In the genomic region with DNA sequence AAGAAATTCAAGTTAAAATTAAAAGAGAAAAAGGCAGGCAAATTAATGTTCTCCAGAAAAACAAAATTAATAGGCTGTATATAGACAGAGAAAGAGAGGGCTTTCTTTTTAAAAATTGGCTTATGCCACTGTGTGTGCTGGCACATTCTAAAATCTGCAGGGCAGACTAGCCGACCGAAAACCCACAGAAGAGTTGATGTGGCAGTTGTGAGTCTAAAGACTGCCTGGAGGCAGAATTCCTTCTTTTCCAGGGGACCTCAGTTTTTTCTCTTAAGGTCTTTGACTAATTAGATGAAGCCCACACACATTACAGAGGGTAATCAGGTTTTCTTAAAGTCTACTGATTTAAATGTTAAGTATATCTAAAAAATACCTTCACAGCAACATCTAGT, we compare ENCODE assay signal across 22 cellular contexts.
A peak's percentile ranks its signal among the peaks of the same experiment; 100 is the strongest.
DNase-seq lines count a peak whose midpoint lies in the region; ATAC-seq, FAIRE-seq and TF ChIP-seq lines count a peak whose summit lies in the region.
"Had no signal": no experiment of that assay in that cellular context is flagged by ENCODE, and none has a peak within 500 bp of the region (broad histone marks: within the 10 kb centered on the region; RNA-seq: fewer than 3 reads in every experiment).

No MANE protein-coding gene starts in this region.

- ATAC-seq in gastroesophageal sphincter (peak; percentile 34), GM21529 (IDR thresholded peaks at IDR 0.05; ENCODE audit: unreplicated experiment) (no peak)
- ATAC-seq: natural killer cell treated with Interleukin-12 subunit alpha and Interleukin-12 subunit beta and Interleukin-15 and Interleukin-18, amount 100 ng/mL, for 72 hours; psoas muscle; stimulated activated memory B cell treated with anti-CD40 and anti-IgM and Interleukin-4, amounts not matched to agents 10 μg/mL and 1 μg/mL and 100 μg/mL, for 72 hours had no signal

- 33 to 77% methylated on average over 2 of the region's 2 CpGs for WGBS in gastroesophageal sphincter (ENCODE audit: low coverage in 1 of 2), 2 donors

- CTCF ChIA-PET in Caco-2 (lab: Charles Lee) = no interaction called here

- no peaks in the 10 kb centered on the region for H3K79me2 ChIP-seq in parathyroid adenoma

- peaks cover 8% of the 10 kb centered on the region for H3K4me1 Mint-ChIP-seq in Caco-2 (ENCODE audit: low read depth, unreplicated experiment)
- H3K4me1 Mint-ChIP-seq: stimulated activated memory B cell treated with anti-CD40 and anti-IgM and Interleukin-4, amounts not matched to agents 10 μg/mL and 1 μg/mL and 100 μg/mL, for 72 hours had no signal

- no peaks in the 10 kb centered on the region for H3K36me3 ChIP-seq in Caco-2 (ENCODE audit: control insufficient read depth, insufficient read depth, low read length)
- no peaks in the 10 kb centered on the region for H3K36me3 ChIP-seq in SJSA1
- no peaks in the 10 kb centered on the region for H3K36me3 ChIP-seq in gastroesophageal sphincter
- no peaks in the 10 kb centered on the region for H3K36me3 ChIP-seq in parathyroid adenoma (ENCODE audit: control insufficient read depth, insufficient read depth, low read length)
- H3K36me3 ChIP-seq in WERI-Rb-1 = no peaks in the 10 kb centered on the region
- H3K36me3 ChIP-seq: HAP-1 had no signal

- no peak overlapping the region for H3K4me2 ChIP-seq in parathyroid adenoma (ENCODE audit: low read length)

- no peaks in the 10 kb centered on the region for H3K9me3 Mint-ChIP-seq in Caco-2 (ENCODE audit: unreplicated experiment)
- H3K9me3 Mint-ChIP-seq: activated naive CD4-positive, alpha-beta T cell treated with anti-CD3 and anti-CD28 coated beads for 36 hours; CD4-positive, alpha-beta T cell; natural killer cell treated with Interleukin-12 subunit alpha and Interleukin-12 subunit beta and Interleukin-15 and Interleukin-18, amount 100 ng/mL, for 72 hours; stimulated activated memory B cell treated with anti-CD40 and anti-IgM and Interleukin-4, amounts not matched to agents 10 μg/mL and 1 μg/mL and 100 μg/mL, for 72 hours had no signal

- no peak for FAIRE-seq in urothelium cell line (lab: Jason Lieb, UNC)

- H3K4me3 ChIP-seq in Caco-2 (ENCODE audit: low read depth, low read length) = no peak overlapping the region
- H3K4me3 ChIP-seq in SJSA1 = no peak overlapping the region
- no peak overlapping the region for H3K4me3 ChIP-seq in gastroesophageal sphincter
- no peak overlapping the region for H3K4me3 ChIP-seq in parathyroid adenoma (ENCODE audit: low read depth, low read length)
- no peak overlapping the region for H3K4me3 ChIP-seq in WERI-Rb-1 (ENCODE audit: low read depth, low read length)
- H3K4me3 ChIP-seq: body of pancreas, HAP-1, psoas muscle had no signal

- no peak overlapping the region for H3K9ac ChIP-seq in parathyroid adenoma

- BruUV-seq in Caco-2 (replicated peaks; lab: Mats Ljungman, UMichigan) = no TSS peak

- peak overlapping the region; percentile 53 for H2AFZ ChIP-seq in parathyroid adenoma

- H3K27ac Mint-ChIP-seq in Caco-2 (ENCODE audit: unreplicated experiment) = peak overlapping the region; percentile 24
- H3K27ac Mint-ChIP-seq: activated naive CD4-positive, alpha-beta T cell treated with anti-CD3 and anti-CD28 coated beads for 36 hours; CD4-positive, alpha-beta T cell; natural killer cell treated with Interleukin-12 subunit alpha and Interleukin-12 subunit beta and Interleukin-15 and Interleukin-18, amount 100 ng/mL, for 72 hours; stimulated activated memory B cell treated with anti-CD40 and anti-IgM and Interleukin-4, amounts not matched to agents 10 μg/mL and 1 μg/mL and 100 μg/mL, for 72 hours had no signal

- H3K36me3 Mint-ChIP-seq in Caco-2 (ENCODE audit: insufficient read depth, unreplicated experiment) = no peaks in the 10 kb centered on the region
- H3K36me3 Mint-ChIP-seq: natural killer cell treated with Interleukin-12 subunit alpha and Interleukin-12 subunit beta and Interleukin-15 and Interleukin-18, amount 100 ng/mL, for 72 hours; stimulated activated memory B cell treated with anti-CD40 and anti-IgM and Interleukin-4, amounts not matched to agents 10 μg/mL and 1 μg/mL and 100 μg/mL, for 72 hours had no signal

- intact Hi-C loops in Caco-2 (cut with micrococcal nuclease; ENCODE audit: unreplicated experiment) = no loop called here

- H3K27me3 Mint-ChIP-seq in Caco-2 (ENCODE audit: insufficient read depth, unreplicated experiment) = no peaks in the 10 kb centered on the region
- H3K27me3 Mint-ChIP-seq: CD4-positive, alpha-beta T cell; natural killer cell treated with Interleukin-12 subunit alpha and Interleukin-12 subunit beta and Interleukin-15 and Interleukin-18, amount 100 ng/mL, for 72 hours; stimulated activated memory B cell treated with anti-CD40 and anti-IgM and Interleukin-4, amounts not matched to agents 10 μg/mL and 1 μg/mL and 100 μg/mL, for 72 hours had no signal

- POLR2A ChIA-PET in Caco-2 (lab: Charles Lee) = no interaction called here

- H3K4me3 Mint-ChIP-seq in Caco-2 (ENCODE audit: unreplicated experiment) = no peak overlapping the region
- H3K4me3 Mint-ChIP-seq: activated naive CD4-positive, alpha-beta T cell treated with anti-CD3 and anti-CD28 coated beads for 36 hours; CD4-positive, alpha-beta T cell; natural killer cell treated with Interleukin-12 subunit alpha and Interleukin-12 subunit beta and Interleukin-15 and Interleukin-18, amount 100 ng/mL, for 72 hours; stimulated activated memory B cell treated with anti-CD40 and anti-IgM and Interleukin-4, amounts not matched to agents 10 μg/mL and 1 μg/mL and 100 μg/mL, for 72 hours had no signal

- DNase-seq in Caco-2 = no peak
- peak in 1 of 2 experiments; percentile 59 for DNase-seq in SJSA1 (ENCODE audit: low read depth in 1 of 2, low spot score in 2 of 2)
- no peak for DNase-seq in WERI-Rb-1
- no peak for DNase-seq in urothelium cell line (ENCODE audit: low spot score)
- no peak for DNase-seq in inferior parietal cortex (ENCODE audit: extremely low spot score)
- DNase-seq: activated CD4-positive, alpha-beta T cell treated with anti-CD3 and anti-CD28 coated beads, Interleukin-2, amount 50 U/mL, for 48 hours; activated naive CD4-positive, alpha-beta T cell treated with anti-CD3 and anti-CD28 coated beads for 36 hours; body of pancreas; CD4-positive, alpha-beta T cell; cortex of kidney; DND-41; NCI-H1092; NCI-H2081 treated with DMSO at 0.1 percent for 48 hours; NCI-H510A; psoas muscle; Right ventricle myocardium superior had no signal

- H3K27me3 ChIP-seq in Caco-2 (replicated peaks; ENCODE audit: control insufficient read depth, insufficient read depth, low read length) (no peaks in the 10 kb centered on the region), SJSA1 (replicated peaks) (no peaks in the 10 kb centered on the region), gastroesophageal sphincter (no peaks in the 10 kb centered on the region), parathyroid adenoma (ENCODE audit: control insufficient read depth, insufficient read depth, low read length) (no peaks in the 10 kb centered on the region), WERI-Rb-1 (ENCODE audit: insufficient read depth, low read depth, severe bottlenecking) (no peaks in the 10 kb centered on the region)
- H3K27me3 ChIP-seq: body of pancreas had no signal

- TF ChIP-seq EP300 in gastroesophageal sphincter (IDR thresholded peaks at IDR 0.05) = no peak

- TF ChIP-seq CTCF in Caco-2 (IDR thresholded peaks at IDR 0.05; ENCODE audit: insufficient read depth in 1 of 2, low read depth in 1 of 2, low read length in 1 of 2, severe bottlenecking in 1 of 2, unreplicated experiment in 1 of 2) = no peak
- no peak for TF ChIP-seq CTCF in gastroesophageal sphincter (IDR thresholded peaks at IDR 0.05)
- TF ChIP-seq CTCF in parathyroid adenoma (IDR thresholded peaks at IDR 0.05) = no peak
- no peak for TF ChIP-seq CTCF in WERI-Rb-1 (IDR thresholded peaks at IDR 0.05; ENCODE audit: low read depth, low read length)

- H3K9me3 ChIP-seq in Caco-2 = no peaks in the 10 kb centered on the region
- H3K9me3 ChIP-seq in SJSA1 (replicated peaks) = no peaks in the 10 kb centered on the region
- no peaks in the 10 kb centered on the region for H3K9me3 ChIP-seq in gastroesophageal sphincter
- H3K9me3 ChIP-seq in parathyroid adenoma (ENCODE audit: control insufficient read depth, low read length) = no peaks in the 10 kb centered on the region
- H3K9me3 ChIP-seq in WERI-Rb-1 (ENCODE audit: severe bottlenecking) = no peaks in the 10 kb centered on the region
- H3K9me3 ChIP-seq: body of pancreas, HAP-1, psoas muscle had no signal

- H3K4me1 ChIP-seq in Caco-2 (no peaks in the 10 kb centered on the region), SJSA1 (replicated peaks) (peaks cover 54% of the 10 kb centered on the region), gastroesophageal sphincter (peaks cover 0 to 46% (median 16%) of the 10 kb centered on the region in 3 donors), parathyroid adenoma (no peaks in the 10 kb centered on the region)
- H3K4me1 ChIP-seq: body of pancreas, HAP-1, psoas muscle had no signal

- peak overlapping the region; percentile 98 for H3K27ac ChIP-seq in SJSA1
- peak overlapping the region; percentile 77 to 91 (median 83) for H3K27ac ChIP-seq in gastroesophageal sphincter
- H3K27ac ChIP-seq in parathyroid adenoma = no peak overlapping the region
- no peak overlapping the region for H3K27ac ChIP-seq in WERI-Rb-1
- H3K27ac ChIP-seq: psoas muscle had no signal

- TF ChIP-seq POLR2A in gastroesophageal sphincter (IDR thresholded peaks at IDR 0.05) = no peak

Comparison
In these comparisons a context has a peak if more than half of its experiments do, and no peak if none do; other contexts are left out.
1. H3K27ac ChIP-seq: peak in SJSA1 (single experiment) and gastroesophageal sphincter (4 of 4); none in parathyroid adenoma (single experiment) and WERI-Rb-1 (single experiment).